24 cellular contexts compared by ENCODE assay signal in genomic region chr3:50388720-50389352, GRCh38. TPM values are rescaled to one million over a fixed set of nuclear protein-coding genes. Genes with fewer than 3 reads are reported as not detected.
DNase-seq lines count a peak whose midpoint lies in the region; ATAC-seq and TF ChIP-seq lines count a peak whose summit lies in the region.
"Had no signal": no experiment of that assay in that cellular context is flagged by ENCODE, and none has a peak within 500 bp of the region (broad histone marks: within the 10 kb centered on the region; RNA-seq: fewer than 3 reads in every experiment).

No MANE protein-coding gene starts in this region.

- H3K36me3 ChIP-seq in RWPE2 (ENCODE audit: low read depth), result no peaks in the 10 kb centered on the region
- no peaks in the 10 kb centered on the region for H3K36me3 ChIP-seq in osteoblast (ENCODE audit: insufficient read depth, low read length)
- H3K36me3 ChIP-seq: ascending aorta, esophagus squamous epithelium, heart left ventricle, lower lobe of right lung, pancreas, Peyer's patch had no signal

- H4K20me1 ChIP-seq in osteoblast (ENCODE audit: insufficient read depth, low read length), result no peaks in the 10 kb centered on the region

- H3K79me2 ChIP-seq in osteoblast (ENCODE audit: insufficient read depth, low read length), result no peaks in the 10 kb centered on the region

- TF ChIP-seq CTCF in RWPE2 (IDR thresholded peaks at IDR 0.05; ENCODE audit: poor library complexity, severe bottlenecking) (peak; percentile 2), choroid plexus epithelial cell (conservative IDR thresholded peaks at IDR 0.05; ENCODE audit: low read depth, low read length) (no peak), osteoblast (IDR thresholded peaks at IDR 0.05; ENCODE audit: extremely low read depth, low read depth, low read length) (peak; percentile 0)

- H3K27ac ChIP-seq in RWPE2 (ENCODE audit: poor library complexity, severe bottlenecking) (no peak overlapping the region), osteoblast (ENCODE audit: low read depth, low read length) (no peak overlapping the region)
- H3K27ac ChIP-seq: ascending aorta, esophagus squamous epithelium, foreskin keratinocyte, heart left ventricle, lower lobe of right lung, Peyer's patch had no signal

- no peak overlapping the region for H2AFZ ChIP-seq in osteoblast (ENCODE audit: low read length)

- H3K4me3 ChIP-seq in RWPE2 (ENCODE audit: severe bottlenecking) (no peak overlapping the region), choroid plexus epithelial cell (ENCODE audit: low read depth, low read length) (no peak overlapping the region), osteoblast (ENCODE audit: insufficient read depth, low read length) (no peak overlapping the region)
- H3K4me3 ChIP-seq: ascending aorta, esophagus squamous epithelium, heart left ventricle, lower lobe of right lung, pancreas, Peyer's patch, smooth muscle cell had no signal

- DNase-seq in ELF-1 (ENCODE audit: low read depth, low spot score) (peak; percentile 43), RWPE2 (ENCODE audit: low spot score) (no peak), choroid plexus epithelial cell (ENCODE audit: low read depth) (peak; percentile 68), osteoblast (ENCODE audit: insufficient read length, low spot score, missing footprints) (no peak), H4 (ENCODE audit: low spot score) (no peak), hypothalamus (lab: John Stamatoyannopoulos, UW) (no peak), DMS114 treated with DMSO at 0.1 percent for 48 hours (lab: John Stamatoyannopoulos, UW; ENCODE audit: unreplicated experiment) (no peak), medulla oblongata (ENCODE audit: extremely low spot score) (no peak)
- DNase-seq: activated CD4-positive, alpha-beta T cell treated with anti-CD3 and anti-CD28 coated beads for 48 hours; activated effector memory CD4-positive, alpha-beta T cell treated with anti-CD3 and anti-CD28 coated beads, Interleukin-2, amount 50 U/mL, for 16 hours; activated T-cell treated with anti-CD3 and anti-CD28 coated beads, Interleukin-2, amount 50 U/mL, for 24 hours; CD4-positive, CD25-positive, alpha-beta regulatory T cell; esophagus squamous epithelium; foreskin keratinocyte; heart left ventricle; lower lobe of right lung; NCI-H2029 treated with DMSO at 0.1 percent for 48 hours; Peyer's patch; SHP77 treated with DMSO at 0.1 percent for 48 hours; stimulated activated CD4-positive, alpha-beta T cell treated with anti-CD3 and anti-CD28 coated beads, Interleukin-1b, Interleukin-23, amount 100 ng/mL, for 48 hours; stimulated activated naive CD8-positive, alpha-beta T cell treated with anti-CD3 and anti-CD28 coated beads, Interleukin-15, Interleukin-2, amounts not matched to agents 100 U/mL and 50 U/mL, for 24 hours had no signal

- H3K4me1 ChIP-seq in RWPE2 (ENCODE audit: insufficient read depth, poor library complexity, severe bottlenecking) (no peaks in the 10 kb centered on the region), osteoblast (ENCODE audit: insufficient read depth, low read length) (no peaks in the 10 kb centered on the region)
- H3K4me1 ChIP-seq: foreskin keratinocyte had no signal

- ATAC-seq in RWPE2 (ENCODE audit: low read depth), result no peak
- ATAC-seq: foreskin keratinocyte; heart left ventricle; lower lobe of right lung; stimulated activated naive CD8-positive, alpha-beta T cell treated with anti-CD3 and anti-CD28 coated beads, Interleukin-15, Interleukin-2, amounts not matched to agents 100 U/mL and 50 U/mL, for 24 hours had no signal

- no peaks in the 10 kb centered on the region for H3K27me3 ChIP-seq in RWPE2 (ENCODE audit: insufficient read depth, poor library complexity, severe bottlenecking)
- no peaks in the 10 kb centered on the region for H3K27me3 ChIP-seq in osteoblast (ENCODE audit: insufficient read depth, low read length)
- H3K27me3 ChIP-seq: ascending aorta, heart left ventricle, pancreas, Peyer's patch had no signal

- H3K4me2 ChIP-seq in osteoblast (ENCODE audit: insufficient read depth, low read length), result no peak overlapping the region
- H3K4me2 ChIP-seq: smooth muscle cell had no signal

- H3K9me3 ChIP-seq in RWPE2 (ENCODE audit: severe bottlenecking) (no peaks in the 10 kb centered on the region), osteoblast (ENCODE audit: low read depth, low read length) (no peaks in the 10 kb centered on the region)
- H3K9me3 ChIP-seq: ascending aorta, esophagus squamous epithelium, heart left ventricle, lower lobe of right lung, pancreas, Peyer's patch had no signal

RNA-seq across cellular contexts. Expression of gene TMEM115, which starts 29.5 kb away (rescaled TPM):
- 61.6 and 73.1 TPM in 2 replicates for total RNA-seq in osteoblast
- 21.3 and 22.1 TPM in 2 replicates for total RNA-seq in H4 (2014; rRNA removed; shearing (Covaris generic))

RNA-seq across cellular contexts. Expression of gene CYB561D2, which starts 38.2 kb away (rescaled TPM):
- total RNA-seq in osteoblast, result 22.1 and 25.0 TPM in 2 replicates
- 24.2 and 47.5 TPM in 2 replicates for total RNA-seq in H4 (2014; rRNA removed; shearing (Covaris generic))

RNA-seq across cellular contexts. Expression of gene NPRL2, which starts 38.3 kb away (rescaled TPM):
- total RNA-seq in osteoblast, result 21.7 and 22.1 TPM in 2 replicates
- 18.2 and 27.8 TPM in 2 replicates for total RNA-seq in H4 (2014; rRNA removed; shearing (Covaris generic))

RNA-seq across cellular contexts. Expression of gene ZMYND10, which starts 43.3 kb away (rescaled TPM):
- total RNA-seq in osteoblast, result 0.88 and 2.9 TPM in 2 replicates
- 0.08 TPM in 1 of 2 replicates, not detected in the other for total RNA-seq in H4 (2014; rRNA removed; shearing (Covaris generic))
- total RNA-seq: ascending aorta had no signal

RNA-seq across cellular contexts. Expression of gene RASSF1, which starts 48.2 kb away (rescaled TPM):
- total RNA-seq in osteoblast, result 17.4 and 18.1 TPM in 2 replicates
- 4.2 and 7.7 TPM in 2 replicates for total RNA-seq in H4 (2014; rRNA removed; shearing (Covaris generic))

Comparison
In these comparisons a context has a peak if more than half of its experiments do, and no peak if none do; other contexts are left out.
1. DNase-seq: peak in ELF-1 (single experiment) and choroid plexus epithelial cell (single experiment); none in RWPE2 (single experiment), osteoblast (single experiment), H4 (single experiment), hypothalamus (0 of 51), DMS114 treated with DMSO at 0.1 percent for 48 hours (single experiment) and medulla oblongata (single experiment).